1 cellular context compared by ENCODE assay signal in genomic region chr4:99624141-99624719, GRCh38.
TF ChIP-seq lines count a peak whose summit lies in the region.

No MANE protein-coding gene starts in this region.

TF ChIP-seq in WTC11, 78 proteins besides CTCF, POLR2A, EP300 and RAD21 (continued from another document):
- TF ChIP-seq ZSCAN18 (CRISPR knock-in tag; IDR thresholded peaks at IDR 0.05): no peak
